32 cellular contexts compared by ENCODE assay signal in the genomic region with DNA sequence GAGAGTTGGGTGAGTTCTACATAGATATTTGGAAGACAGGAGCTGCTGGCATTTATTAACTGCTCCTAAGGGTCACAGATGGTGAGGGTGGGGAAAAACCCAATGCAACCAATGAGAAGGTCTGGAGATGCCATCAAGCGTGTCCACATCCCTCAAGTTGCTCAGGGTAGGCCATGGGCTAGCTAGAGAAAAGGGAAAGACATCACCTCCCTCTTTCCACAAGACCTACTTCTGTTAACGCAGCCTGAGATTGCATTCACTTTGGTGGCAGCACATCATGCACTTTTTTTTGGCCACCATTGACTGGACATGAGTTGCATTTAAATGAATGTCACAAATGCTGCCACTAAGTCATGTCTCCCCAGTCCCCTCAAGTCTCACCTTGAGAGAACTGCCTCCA.
"Had no signal": no experiment of that assay in that cellular context is flagged by ENCODE, and none has a peak within 500 bp of the region (broad histone marks: within the 10 kb centered on the region; RNA-seq: fewer than 3 reads in every experiment).

No MANE protein-coding gene starts in this region.

- H3K36me3 Mint-ChIP-seq: activated naive CD4-positive, alpha-beta T cell treated with anti-CD3 and anti-CD28 coated beads, Interleukin-2, amount 50 U/mL, for 24 hours; activated naive CD8-positive, alpha-beta T cell treated with anti-CD3 and anti-CD28 coated beads for 36 hours had no signal

- H3K79me2 ChIP-seq: hepatocyte had no signal

- ATAC-seq: activated naive CD8-positive, alpha-beta T cell treated with anti-CD3 and anti-CD28 coated beads, Interleukin-2, amount 50 U/mL, for 24 hours; body of pancreas; gastroesophageal sphincter; heart right ventricle had no signal

- FAIRE-seq: endometrium, endothelial cell of umbilical vein had no signal

- H3K4me3 Mint-ChIP-seq: activated CD8-positive, alpha-beta T cell treated with anti-CD3 and anti-CD28 coated beads for 36 hours; activated naive CD4-positive, alpha-beta T cell treated with anti-CD3 and anti-CD28 coated beads for 36 hours; activated naive CD4-positive, alpha-beta T cell treated with anti-CD3 and anti-CD28 coated beads, Interleukin-2, amount 50 U/mL, for 24 hours; activated naive CD8-positive, alpha-beta T cell treated with anti-CD3 and anti-CD28 coated beads for 36 hours; activated naive CD8-positive, alpha-beta T cell treated with anti-CD3 and anti-CD28 coated beads, Interleukin-2, amount 50 U/mL, for 24 hours; activated T-helper 1 cell treated with anti-CD3 and anti-CD28 coated beads, Interleukin-12 subunit alpha, Interleukin-12 subunit beta, Interleukin-2, Interleukin-4 antibody, amounts not matched to agents 30 ng/mL and 10 ng/mL and 1 ng/mL, durations not matched to agents 14 hours and 24 hours and 36 hours had no signal

- H3K4me2 ChIP-seq: hepatocyte had no signal

- H3K9me3 ChIP-seq: adrenal gland, body of pancreas, colonic mucosa had no signal

- H3K4me3 ChIP-seq: adrenal gland, body of pancreas, colonic mucosa, esophagus squamous epithelium, gastroesophageal sphincter, heart right ventricle, hepatocyte had no signal

- H3K27ac ChIP-seq: adrenal gland, body of pancreas, colonic mucosa, epithelial cell of prostate, esophagus squamous epithelium, gastroesophageal sphincter, heart right ventricle, hepatocyte had no signal

- H2AFZ ChIP-seq: hepatocyte had no signal

- H3K27me3 Mint-ChIP-seq: activated CD8-positive, alpha-beta T cell treated with anti-CD3 and anti-CD28 coated beads for 36 hours; activated naive CD4-positive, alpha-beta T cell treated with anti-CD3 and anti-CD28 coated beads, Interleukin-2, amount 50 U/mL, for 24 hours had no signal

- H3K27ac Mint-ChIP-seq: activated CD8-positive, alpha-beta T cell treated with anti-CD3 and anti-CD28 coated beads for 36 hours; activated naive CD4-positive, alpha-beta T cell treated with anti-CD3 and anti-CD28 coated beads for 36 hours; activated naive CD8-positive, alpha-beta T cell treated with anti-CD3 and anti-CD28 coated beads for 36 hours; activated naive CD8-positive, alpha-beta T cell treated with anti-CD3 and anti-CD28 coated beads, Interleukin-2, amount 50 U/mL, for 24 hours; activated T-helper 1 cell treated with anti-CD3 and anti-CD28 coated beads, Interleukin-12 subunit alpha, Interleukin-12 subunit beta, Interleukin-2, Interleukin-4 antibody, amounts not matched to agents 30 ng/mL and 10 ng/mL and 1 ng/mL, durations not matched to agents 14 hours and 24 hours and 36 hours; activated T-helper 2 cell treated with anti-CD3 and anti-CD28 coated beads, Interferon-gamma antibody, Interleukin-2, Interleukin-4, amounts not matched to agents 10 μg/mL and 5 μg/mL and 100 μg/mL, durations not matched to agents 14 hours and 24 hours and 36 hours had no signal

- H3K27me3 ChIP-seq: adrenal gland, body of pancreas, colonic mucosa, esophagus squamous epithelium, gastroesophageal sphincter, heart right ventricle, hepatocyte had no signal

- H3K4me1 Mint-ChIP-seq: activated naive CD4-positive, alpha-beta T cell treated with anti-CD3 and anti-CD28 coated beads, Interleukin-2, amount 50 U/mL, for 24 hours; activated naive CD8-positive, alpha-beta T cell treated with anti-CD3 and anti-CD28 coated beads for 36 hours; activated naive CD8-positive, alpha-beta T cell treated with anti-CD3 and anti-CD28 coated beads, Interleukin-2, amount 50 U/mL, for 24 hours had no signal

- DNase-seq: activated CD4-positive, alpha-beta T cell treated with anti-CD3 and anti-CD28 coated beads for 4 hours; activated CD4-positive, alpha-beta T cell treated with anti-CD3 and anti-CD28 coated beads, Interleukin-2, amount 50 U/mL, for 1 hour; activated CD4-positive, alpha-beta T cell treated with anti-CD3 and anti-CD28 coated beads, Interleukin-2, amount 50 U/mL, for 48 hours; activated CD4-positive, CD25-positive, alpha-beta regulatory T cell; activated CD4-positive, CD25-positive, alpha-beta regulatory T cell treated with anti-CD3 and anti-CD28 coated beads, Interleukin-2, amount 50 U/mL, for 72 hours; activated CD8-positive, alpha-beta T cell treated with anti-CD3 and anti-CD28 coated beads for 36 hours; activated effector memory CD4-positive, alpha-beta T cell treated with anti-CD3 and anti-CD28 coated beads, Interleukin-2, amount 50 U/mL, for 16 hours; activated naive CD4-positive, alpha-beta T cell treated with anti-CD3 and anti-CD28 coated beads for 36 hours; activated naive CD8-positive, alpha-beta T cell treated with anti-CD3 and anti-CD28 coated beads for 36 hours; activated naive CD8-positive, alpha-beta T cell treated with anti-CD3 and anti-CD28 coated beads, Interleukin-2, amount 50 U/mL, for 24 hours; activated T-cell treated with anti-CD3 and anti-CD28 coated beads, Interleukin-2, amount 50 U/mL, for 1 hour; activated T-cell treated with anti-CD3 and anti-CD28 coated beads, Interleukin-2, amount 50 U/mL, for 48 hours; adrenal gland; amygdala; aorta; body of pancreas; central memory CD4-positive, alpha-beta T cell; cerebellar nuclear complex; colonic mucosa; effector CD8-positive, alpha-beta T cell; esophagus squamous epithelium; foreskin melanocyte; heart right ventricle; T-helper 2 cell had no signal

- H3K4me1 ChIP-seq: adrenal gland, body of pancreas, esophagus squamous epithelium, gastroesophageal sphincter had no signal

- H3K36me3 ChIP-seq: adrenal gland, colonic mucosa, esophagus squamous epithelium, gastroesophageal sphincter, heart right ventricle had no signal
